In genomic region chr14:20436363-20436755, GRCh38 we compare ENCODE assay signal across 1 cellular context.
TF ChIP-seq lines count a peak whose summit lies in the region.

No MANE protein-coding gene starts in this region.

TF ChIP-seq in SK-N-SH, 30 proteins besides CTCF, POLR2A, EP300 and RAD21:
- TF ChIP-seq FOSL2 (IDR thresholded peaks at IDR 0.05; ENCODE audit: borderline replicate concordance, low read depth) (peak; percentile 10; the same call in 1 of the 2 replicates), SMC3 (IDR thresholded peaks at IDR 0.05; ENCODE audit: low read depth, low read length) (no peak)
TF ChIP-seq in SK-N-SH: peak in this region for 1.
